ENCODE assay signal across 14 cellular contexts in the genomic region with DNA sequence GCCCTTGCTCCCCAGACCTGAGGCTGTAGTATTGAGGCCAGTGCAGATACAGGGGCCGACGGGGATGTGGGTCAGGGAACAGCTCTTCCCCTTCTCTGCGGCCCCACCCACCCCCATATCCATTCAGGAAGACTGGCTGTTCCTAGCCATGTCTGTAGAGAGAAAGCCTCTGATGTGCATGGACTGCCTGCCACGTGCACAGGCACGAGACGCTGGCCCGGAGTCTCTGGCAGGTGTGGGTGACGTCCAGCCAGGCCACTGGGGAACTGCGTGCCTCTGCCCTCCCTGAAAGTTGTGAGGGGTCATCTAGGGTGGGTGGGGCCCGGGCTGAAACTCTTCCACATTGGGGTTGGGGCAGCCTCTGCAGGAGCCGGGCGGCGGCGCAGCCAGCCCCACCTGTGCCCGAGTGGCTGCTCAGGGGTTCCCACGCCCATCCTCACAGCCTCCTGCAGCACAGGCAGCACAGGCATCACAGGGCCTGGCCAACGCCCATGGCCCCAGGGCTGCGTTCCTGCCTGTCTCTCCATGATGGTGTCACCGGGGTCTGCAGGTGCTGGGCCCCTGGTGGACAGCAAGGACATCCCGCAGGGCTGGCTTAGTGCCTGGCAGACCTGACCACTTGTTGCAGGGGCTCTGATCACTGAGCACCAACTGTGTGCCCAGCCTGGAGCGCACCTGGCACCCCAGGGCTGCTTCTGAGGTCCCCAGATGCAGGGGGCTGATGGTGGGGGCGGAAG. TPM values are rescaled to one million over a fixed set of nuclear protein-coding genes. Genes with fewer than 3 reads are reported as not detected.
A peak's percentile ranks its signal among the peaks of the same experiment; 100 is the strongest.
DNase-seq lines count a peak whose midpoint lies in the region; ATAC-seq and TF ChIP-seq lines count a peak whose summit lies in the region.
"Had no signal": no experiment of that assay in that cellular context is flagged by ENCODE, and none has a peak within 500 bp of the region (broad histone marks: within the 10 kb centered on the region; RNA-seq: fewer than 3 reads in every experiment).

No MANE protein-coding gene starts in this region.

- peak; percentile 8 for ATAC-seq in stimulated activated naive CD8-positive, alpha-beta T cell treated with anti-CD3 and anti-CD28 coated beads, Interleukin-15, amount 100 ng/mL, for 72 hours
- ATAC-seq in stimulated activated naive CD8-positive, alpha-beta T cell treated with anti-CD3 and anti-CD28 coated beads, Interleukin-15, Interleukin-2, amounts not matched to agents 100 U/mL and 50 U/mL, for 24 hours: no peak
- ATAC-seq in PC-3 (peak; percentile 54), foreskin keratinocyte (peak; percentile 50)

- BruUV-seq in PC-3 (replicated peaks; lab: Mats Ljungman, UMichigan): no TSS peak
- no TSS peak for BruUV-seq in Calu3 (replicated peaks; lab: Mats Ljungman, UMichigan)

- H3K27ac Mint-ChIP-seq in stimulated activated naive CD8-positive, alpha-beta T cell treated with anti-CD3 and anti-CD28 coated beads, Interleukin-15, amount 100 ng/mL, for 72 hours: peak overlapping the region in 1 of 2 donors; percentile 34
- no peak overlapping the region for H3K27ac Mint-ChIP-seq in Calu3 (ENCODE audit: unreplicated experiment)

- H3K4me1 Mint-ChIP-seq in stimulated activated naive CD8-positive, alpha-beta T cell treated with anti-CD3 and anti-CD28 coated beads, Interleukin-15, amount 100 ng/mL, for 72 hours: peaks cover 8% of the 10 kb centered on the region
- H3K4me1 Mint-ChIP-seq in Calu3 (ENCODE audit: low read depth, unreplicated experiment): no peaks in the 10 kb centered on the region

- no peak for TF ChIP-seq POLR2A in vagina (IDR thresholded peaks at IDR 0.05)

- no peak overlapping the region for H3K27ac ChIP-seq in PC-3 (ENCODE audit: low read length)
- H3K27ac ChIP-seq in foreskin keratinocyte: no peak overlapping the region
- H3K27ac ChIP-seq in vagina: no peak overlapping the region
- H3K27ac ChIP-seq: coronary artery, gastrocnemius medialis, ovary had no signal

- H4K20me1 ChIP-seq in PC-3 (ENCODE audit: low read length): no peaks in the 10 kb centered on the region

- no peaks in the 10 kb centered on the region for H3F3A ChIP-seq in PC-3 (ENCODE audit: low read length, unreplicated experiment)

- H3K4me1 ChIP-seq in PC-3 (ENCODE audit: insufficient read depth, low read length) (no peaks in the 10 kb centered on the region), foreskin keratinocyte (no peaks in the 10 kb centered on the region), vagina (peaks cover 12% of the 10 kb centered on the region)
- H3K4me1 ChIP-seq: gastrocnemius medialis, HAP-1 had no signal

- H3K9ac ChIP-seq in PC-3 (ENCODE audit: low read length): no peak overlapping the region

- H3K36me3 Mint-ChIP-seq in Calu3 (ENCODE audit: insufficient read depth, unreplicated experiment): peaks cover 92% of the 10 kb centered on the region
- H3K36me3 Mint-ChIP-seq: activated naive CD4-positive, alpha-beta T cell treated with anti-CD3 and anti-CD28 coated beads, Interleukin-2, amount 50 U/mL, for 24 hours had no signal

- peaks cover 28% of the 10 kb centered on the region for H3K27me3 Mint-ChIP-seq in stimulated activated naive CD8-positive, alpha-beta T cell treated with anti-CD3 and anti-CD28 coated beads, Interleukin-15, amount 100 ng/mL, for 72 hours
- H3K27me3 Mint-ChIP-seq in Calu3 (ENCODE audit: unreplicated experiment): peaks cover 24% of the 10 kb centered on the region

- TF ChIP-seq CTCF in PC-3 (conservative IDR thresholded peaks at IDR 0.05; ENCODE audit: low read depth, low read length) (no peak), foreskin keratinocyte (conservative IDR thresholded peaks at IDR 0.05) (no peak), Calu3 (IDR thresholded peaks at IDR 0.05; ENCODE audit: unreplicated experiment) (no peak), vagina (IDR thresholded peaks at IDR 0.05) (no peak)

- no peak overlapping the region for H2AFZ ChIP-seq in PC-3 (ENCODE audit: low read length)

- no peaks in the 10 kb centered on the region for H3K9me3 Mint-ChIP-seq in stimulated activated naive CD8-positive, alpha-beta T cell treated with anti-CD3 and anti-CD28 coated beads, Interleukin-15, amount 100 ng/mL, for 72 hours
- no peaks in the 10 kb centered on the region for H3K9me3 Mint-ChIP-seq in Calu3 (ENCODE audit: low read depth, unreplicated experiment)
- H3K9me3 Mint-ChIP-seq: activated naive CD4-positive, alpha-beta T cell treated with anti-CD3 and anti-CD28 coated beads, Interleukin-2, amount 50 U/mL, for 24 hours; activated T-cell treated with anti-CD3 and anti-CD28 coated beads, Interleukin-2, amount 50 U/mL, for 4 hours had no signal

- no peaks in the 10 kb centered on the region for H3K79me2 ChIP-seq in PC-3 (ENCODE audit: low read length)

- no peaks in the 10 kb centered on the region for H3K9me2 ChIP-seq in PC-3 (replicated peaks; ENCODE audit: low read length)

- no peak overlapping the region for H3K4me3 Mint-ChIP-seq in stimulated activated naive CD8-positive, alpha-beta T cell treated with anti-CD3 and anti-CD28 coated beads, Interleukin-15, amount 100 ng/mL, for 72 hours
- no peak overlapping the region for H3K4me3 Mint-ChIP-seq in Calu3 (ENCODE audit: low read depth, unreplicated experiment)
- H3K4me3 Mint-ChIP-seq: activated naive CD4-positive, alpha-beta T cell treated with anti-CD3 and anti-CD28 coated beads, Interleukin-2, amount 50 U/mL, for 24 hours; activated T-cell treated with anti-CD3 and anti-CD28 coated beads, Interleukin-2, amount 50 U/mL, for 4 hours had no signal

- POLR2A ChIA-PET in PC-3 (lab: Charles Lee; ENCODE audit: unreplicated experiment): no interaction called here

- CTCF ChIA-PET in PC-3 (lab: Charles Lee) (interaction anchor here (0.6 kb wide), 1 partner anchor 202 kb away, joined by 3 read pairs; no protein-coding TSS in a partner anchor), Calu3 (lab: Charles Lee) (interaction anchor here (0.5 to 2.4 kb wide), 11 partner anchors 9 to 249 kb away, joined by 3 to 11 read pairs (median 4); no protein-coding TSS in a partner anchor)

- H3K9me3 ChIP-seq in PC-3 (ENCODE audit: low read length): no peaks in the 10 kb centered on the region
- H3K9me3 ChIP-seq in vagina: no peaks in the 10 kb centered on the region
- H3K9me3 ChIP-seq: gastrocnemius medialis, HAP-1, ovary had no signal

- H3K27me3 ChIP-seq in PC-3 (ENCODE audit: low read length) (no peaks in the 10 kb centered on the region), foreskin keratinocyte (peaks cover 9% of the 10 kb centered on the region), vagina (no peaks in the 10 kb centered on the region)
- H3K27me3 ChIP-seq: ovary had no signal

- DNase-seq in stimulated activated naive CD8-positive, alpha-beta T cell treated with anti-CD3 and anti-CD28 coated beads, Interleukin-15, amount 100 ng/mL, for 72 hours: no peak
- no peak for DNase-seq in stimulated activated naive CD8-positive, alpha-beta T cell treated with anti-CD3 and anti-CD28 coated beads, Interleukin-15, Interleukin-2, amounts not matched to agents 100 U/mL and 50 U/mL, for 24 hours
- peak; percentile 10 for DNase-seq in PC-3
- DNase-seq in foreskin keratinocyte: no peak
- DNase-seq in Calu3: no peak
- no peak for DNase-seq in vagina (ENCODE audit: extremely low spot score in 2 of 2)
- DNase-seq in activated CD4-positive, alpha-beta T cell treated with anti-CD3 and anti-CD28 coated beads for 48 hours: no peak
- no peak for DNase-seq in DMS114 treated with DMSO at 0.1 percent for 48 hours (lab: John Stamatoyannopoulos, UW; ENCODE audit: unreplicated experiment)

- H3K36me3 ChIP-seq in PC-3 (ENCODE audit: low read depth, low read length) (no peaks in the 10 kb centered on the region; the same call in 1 of the 2 replicates), vagina (no peaks in the 10 kb centered on the region)
- H3K36me3 ChIP-seq: gastrocnemius medialis, HAP-1, ovary had no signal

- H3K4me3 ChIP-seq in PC-3 (ENCODE audit: low read length) (no peak overlapping the region), vagina (no peak overlapping the region)
- H3K4me3 ChIP-seq: coronary artery, gastrocnemius medialis, HAP-1, ovary had no signal

- no peak overlapping the region for H3K4me2 ChIP-seq in PC-3 (ENCODE audit: low read length)

- intact Hi-C loops in PC-3 (cut with micrococcal nuclease): loop anchor here (1.0 kb wide), 1 partner anchor 238 kb away; no protein-coding TSS in a partner anchor
- intact Hi-C loops in Calu3 (cut with micrococcal nuclease; ENCODE audit: unreplicated experiment): loop anchor here (1.0 to 5.0 kb wide), 2 partner anchors 209 to 240 kb away; no protein-coding TSS in a partner anchor
- intact Hi-C loops in vagina (cut with DNase I): no loop called here

RNA-seq across cellular contexts. Expression of gene MICALL2, which starts 27.5 kb away (rescaled TPM):
- total RNA-seq in PC-3 (2014; rRNA removed): 52.8 and 72.6 TPM in 2 replicates
- 19.7 and 20.8 TPM in 2 replicates for total RNA-seq in foreskin keratinocyte
- polyA plus RNA-seq in foreskin keratinocyte: 20.6 and 28.1 TPM in 2 replicates
- total RNA-seq in Calu3 (2022): 162 and 176 TPM in 2 replicates
- 15.7 TPM for total RNA-seq in vagina
